17 cellular contexts compared by ENCODE assay signal in genomic region chr5:124372457-124372856, GRCh38.
DNase-seq lines count a peak whose midpoint lies in the region; ATAC-seq and TF ChIP-seq lines count a peak whose summit lies in the region.
"Had no signal": no experiment of that assay in that cellular context is flagged by ENCODE, and none has a peak within 500 bp of the region (broad histone marks: within the 10 kb centered on the region; RNA-seq: fewer than 3 reads in every experiment).

No MANE protein-coding gene starts in this region.

- H3K4me1 Mint-ChIP-seq in neural progenitor cell: peaks cover 17% of the 10 kb centered on the region
- H3K4me1 Mint-ChIP-seq in activated CD4-positive, alpha-beta T cell treated with anti-CD3 and anti-CD28 coated beads, Interleukin-2, amount 10 ng/mL, durations not matched to agents 7 days and 5 days: no peaks in the 10 kb centered on the region
- H3K4me1 Mint-ChIP-seq: CD4-positive, alpha-beta memory T cell had no signal

- no peaks in the 10 kb centered on the region for H3K9me3 ChIP-seq in neural progenitor cell (ENCODE audit: low read depth)

- no peak overlapping the region for H3K4me3 Mint-ChIP-seq in neural progenitor cell
- no peak overlapping the region for H3K4me3 Mint-ChIP-seq in activated CD4-positive, alpha-beta T cell treated with anti-CD3 and anti-CD28 coated beads, Interleukin-2, amount 10 ng/mL, durations not matched to agents 7 days and 5 days
- H3K4me3 Mint-ChIP-seq: CD4-positive, alpha-beta memory T cell; H9 had no signal

- H3K9me3 Mint-ChIP-seq in neural progenitor cell: peaks cover 20% of the 10 kb centered on the region
- H3K9me3 Mint-ChIP-seq in activated CD4-positive, alpha-beta T cell treated with anti-CD3 and anti-CD28 coated beads, Interleukin-2, amount 10 ng/mL, durations not matched to agents 7 days and 5 days: peaks cover 4% of the 10 kb centered on the region

- no peaks in the 10 kb centered on the region for H3K36me3 Mint-ChIP-seq in neural progenitor cell
- H3K36me3 Mint-ChIP-seq in activated CD4-positive, alpha-beta T cell treated with anti-CD3 and anti-CD28 coated beads, Interleukin-2, amount 10 ng/mL, durations not matched to agents 7 days and 5 days (ENCODE audit: low read depth): no peaks in the 10 kb centered on the region
- H3K36me3 Mint-ChIP-seq: CD4-positive, alpha-beta memory T cell had no signal

- DNase-seq in foreskin fibroblast (peak; percentile 30 to 67), neural progenitor cell (ENCODE audit: low spot score) (peak; percentile 8), superior temporal gyrus (ENCODE audit: extremely low spot score) (no peak), NCI-H1694 (lab: John Stamatoyannopoulos, UW) (no peak)
- no peak for DNase-seq in activated CD4-positive, alpha-beta T cell treated with anti-CD3 and anti-CD28 coated beads, Interleukin-2, amount 10 ng/mL, durations not matched to agents 7 days and 5 days
- DNase-seq: Calu3; CD4-positive, alpha-beta memory T cell; DMS53; H9; NCI-H1930; NCI-H2171; NCI-H774; PC-3 had no signal

- POLR2A ChIA-PET in activated CD4-positive, alpha-beta T cell treated with anti-CD3 and anti-CD28 coated beads, Interleukin-2, amount 10 ng/mL, durations not matched to agents 7 days and 5 days (lab: Charles Lee): no interaction called here

- CTCF ChIA-PET in activated CD4-positive, alpha-beta T cell treated with anti-CD3 and anti-CD28 coated beads, Interleukin-2, amount 10 ng/mL, durations not matched to agents 7 days and 5 days (lab: Charles Lee): no interaction called here

- no peaks in the 10 kb centered on the region for H3F3A ChIP-seq in neural progenitor cell (ENCODE audit: low read depth)

- no peak overlapping the region for H2AFZ ChIP-seq in neural progenitor cell (replicated peaks)

- no peaks in the 10 kb centered on the region for H3K79me2 ChIP-seq in neural progenitor cell (ENCODE audit: low read depth)

- no peak for TF ChIP-seq CTCF in C4-2B (conservative IDR thresholded peaks at IDR 0.05)
- TF ChIP-seq CTCF in foreskin fibroblast (IDR thresholded peaks at IDR 0.05; ENCODE audit: low read depth, low read length): no peak
- no peak for TF ChIP-seq CTCF in neural progenitor cell (IDR thresholded peaks at IDR 0.05)

- H3K27ac ChIP-seq in C4-2B (peak overlapping the region; percentile 79; the same call in 1 of the 2 replicates), neural progenitor cell (no peak overlapping the region)
- H3K27ac ChIP-seq: RWPE1 had no signal

- H3K9ac ChIP-seq in neural progenitor cell: no peak overlapping the region

- no peaks in the 10 kb centered on the region for H3K36me3 ChIP-seq in neural progenitor cell

- H3K27me3 ChIP-seq in neural progenitor cell: no peaks in the 10 kb centered on the region

- H3K4me1 ChIP-seq in neural progenitor cell: peaks cover 12% of the 10 kb centered on the region

- H3K4me2 ChIP-seq in neural progenitor cell: no peak overlapping the region

- ATAC-seq in SK-N-SH treated with all-trans-retinoic acid at 6 μM for 48 hours (peak; percentile 75), HG02763 (IDR thresholded peaks at IDR 0.05; ENCODE audit: unreplicated experiment) (no peak)
- ATAC-seq: PC-3 had no signal

- H3K4me3 ChIP-seq in foreskin fibroblast (ENCODE audit: low read depth in 1 of 2, low read length in 2 of 2): no peak overlapping the region
- no peak overlapping the region for H3K4me3 ChIP-seq in neural progenitor cell

- no peaks in the 10 kb centered on the region for H3K27me3 Mint-ChIP-seq in neural progenitor cell (ENCODE audit: insufficient read depth, low read depth)
- no peaks in the 10 kb centered on the region for H3K27me3 Mint-ChIP-seq in activated CD4-positive, alpha-beta T cell treated with anti-CD3 and anti-CD28 coated beads, Interleukin-2, amount 10 ng/mL, durations not matched to agents 7 days and 5 days
- H3K27me3 Mint-ChIP-seq: CD4-positive, alpha-beta memory T cell had no signal

- H3K27ac Mint-ChIP-seq in neural progenitor cell: no peak overlapping the region
- no peak overlapping the region for H3K27ac Mint-ChIP-seq in activated CD4-positive, alpha-beta T cell treated with anti-CD3 and anti-CD28 coated beads, Interleukin-2, amount 10 ng/mL, durations not matched to agents 7 days and 5 days
- H3K27ac Mint-ChIP-seq: CD4-positive, alpha-beta memory T cell; H9 had no signal

- H4K20me1 ChIP-seq in neural progenitor cell (ENCODE audit: low read depth): no peaks in the 10 kb centered on the region

TF ChIP-seq in SK-N-SH treated with all-trans-retinoic acid at 6 μM for 48 hours, 23 proteins besides CTCF, POLR2A, EP300 and RAD21:
- no peak for TF ChIP-seq CSDC2 (CRISPR knock-in tag; IDR thresholded peaks at IDR 0.05)
- no peak for TF ChIP-seq TCF4 (CRISPR knock-in tag; IDR thresholded peaks at IDR 0.05; ENCODE audit: borderline replicate concordance)
- TF ChIP-seq OSR1 (CRISPR knock-in tag; IDR thresholded peaks at IDR 0.05): no peak
- no peak for TF ChIP-seq PATZ1 (CRISPR knock-in tag; IDR thresholded peaks at IDR 0.05; ENCODE audit: borderline replicate concordance)
- TF ChIP-seq ZNF565 (CRISPR knock-in tag; conservative IDR thresholded peaks at IDR 0.05; ENCODE audit: low read depth): no peak
- no peak for TF ChIP-seq CREB5 (CRISPR knock-in tag; IDR thresholded peaks at IDR 0.05; ENCODE audit: low read depth)
TF ChIP-seq in SK-N-SH treated with all-trans-retinoic acid at 6 μM for 48 hours: peak in this region for 0.

Comparison
In these comparisons a context has a peak if more than half of its experiments do, and no peak if none do; other contexts are left out.
1. DNase-seq: peak in foreskin fibroblast (2 of 2) and neural progenitor cell (single experiment); none in activated CD4-positive, alpha-beta T cell treated with anti-CD3 and anti-CD28 coated beads, Interleukin-2, amount 10 ng/mL, durations not matched to agents 7 days and 5 days (single experiment), superior temporal gyrus (single experiment) and NCI-H1694 (single experiment).